In the genomic region with DNA sequence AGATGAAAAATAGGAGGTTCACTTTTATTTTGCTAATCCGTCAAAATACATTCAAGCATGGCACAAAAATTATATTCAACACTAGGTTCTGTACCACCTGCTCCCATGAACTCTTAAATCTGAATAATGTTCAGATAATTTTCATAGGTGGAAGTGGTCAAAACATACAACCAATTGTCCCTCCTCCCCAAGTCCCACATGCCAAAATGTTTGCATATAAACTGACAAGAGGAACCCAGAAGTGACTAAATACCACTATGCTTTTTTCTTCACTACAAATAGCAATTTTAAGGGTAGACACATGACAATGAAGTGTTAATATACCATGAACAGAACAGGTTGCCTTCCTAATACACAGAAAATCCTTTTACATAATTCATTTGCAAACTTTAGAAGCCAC, we compare ENCODE assay signal across 16 cellular contexts. TPM values are rescaled to one million over a fixed set of nuclear protein-coding genes. Genes with fewer than 3 reads are reported as not detected.
DNase-seq lines count a peak whose midpoint lies in the region; ATAC-seq and TF ChIP-seq lines count a peak whose summit lies in the region.
"Had no signal": no experiment of that assay in that cellular context is flagged by ENCODE, and none has a peak within 500 bp of the region (broad histone marks: within the 10 kb centered on the region; RNA-seq: fewer than 3 reads in every experiment).

No MANE protein-coding gene starts in this region.

- intact Hi-C loops in activated CD8-positive, alpha-beta T cell treated with anti-CD3 and anti-CD28 coated beads for 36 hours (cut with micrococcal nuclease): no loop called here
- intact Hi-C loops in PC-3 (cut with micrococcal nuclease): no loop called here

- H3K4me1 ChIP-seq in PC-3 (ENCODE audit: insufficient read depth, low read length): peaks cover 18% of the 10 kb centered on the region
- peaks cover 28% of the 10 kb centered on the region for H3K4me1 ChIP-seq in hepatocyte (ENCODE audit: insufficient read depth)
- peaks cover 14% of the 10 kb centered on the region for H3K4me1 ChIP-seq in smooth muscle cell (ENCODE audit: low read depth)
- H3K4me1 ChIP-seq in foreskin keratinocyte: peaks cover 9% of the 10 kb centered on the region

- no peak for DNase-seq in activated CD8-positive, alpha-beta T cell treated with anti-CD3 and anti-CD28 coated beads for 36 hours
- DNase-seq in activated CD8-positive, alpha-beta T cell treated with anti-CD3 and anti-CD28 coated beads, Interleukin-2, amount 10 ng/mL, durations not matched to agents 7 days and 5 days: no peak
- DNase-seq in PC-3 (no peak), hepatocyte (ENCODE audit: low spot score) (no peak), smooth muscle cell (lab: John Stamatoyannopoulos, UW; ENCODE audit: unreplicated experiment) (no peak), GDM1 (lab: John Stamatoyannopoulos, UW) (no peak), caudate nucleus (lab: John Stamatoyannopoulos, UW) (no peak), foreskin keratinocyte (no peak)
- DNase-seq: activated CD4-positive, alpha-beta memory T cell treated with anti-CD3 and anti-CD28 coated beads, Interleukin-2, amount 10 ng/mL, durations not matched to agents 7 days and 5 days; activated naive CD4-positive, alpha-beta T cell treated with anti-CD3 and anti-CD28 coated beads for 36 hours; DMS 273 treated with DMSO at 0.1 percent for 48 hours; heart left ventricle; IMR-90; NCI-H1105; T-helper 9 cell had no signal

- H4K20me1 ChIP-seq in PC-3 (ENCODE audit: low read length): peaks cover 51% of the 10 kb centered on the region
- H4K20me1 ChIP-seq in hepatocyte (ENCODE audit: insufficient read depth, poor library complexity, severe bottlenecking): peaks cover 54% of the 10 kb centered on the region
- peaks cover 64% of the 10 kb centered on the region for H4K20me1 ChIP-seq in smooth muscle cell (ENCODE audit: low read depth)

- H3K27me3 ChIP-seq in PC-3 (ENCODE audit: low read length) (no peaks in the 10 kb centered on the region), hepatocyte (no peaks in the 10 kb centered on the region), smooth muscle cell (ENCODE audit: low read depth) (no peaks in the 10 kb centered on the region), foreskin keratinocyte (no peaks in the 10 kb centered on the region)
- H3K27me3 ChIP-seq: heart left ventricle, suprapubic skin had no signal

- 94% methylated on average over 1 of the region's 1 CpG for WGBS in hepatocyte (ENCODE audit: low lambda C conversion rate, missing lambda C conversion rate)
- WGBS in smooth muscle cell (ENCODE audit: low lambda C conversion rate): 97% methylated on average over 1 of the region's 1 CpG

- no peak for ATAC-seq in activated CD8-positive, alpha-beta T cell treated with anti-CD3 and anti-CD28 coated beads for 36 hours
- no peak for ATAC-seq in activated CD8-positive, alpha-beta T cell treated with anti-CD3 and anti-CD28 coated beads, Interleukin-2, amount 10 ng/mL, durations not matched to agents 7 days and 5 days
- no peak for ATAC-seq in PC-3
- no peak for ATAC-seq in foreskin keratinocyte
- ATAC-seq: heart left ventricle had no signal

- H3K36me3 ChIP-seq in PC-3 (ENCODE audit: low read depth, low read length) (peaks cover 11% of the 10 kb centered on the region), hepatocyte (replicated peaks; ENCODE audit: insufficient read depth, low read depth) (no peaks in the 10 kb centered on the region), smooth muscle cell (ENCODE audit: low read depth) (no peaks in the 10 kb centered on the region)
- H3K36me3 ChIP-seq: suprapubic skin had no signal

- H3K4me2 ChIP-seq in PC-3 (ENCODE audit: low read length) (peak overlapping the region; percentile 98), hepatocyte (peak overlapping the region; percentile 87), smooth muscle cell (peak overlapping the region; percentile 99)

- H2AFZ ChIP-seq in PC-3 (ENCODE audit: low read length): no peak overlapping the region
- no peak overlapping the region for H2AFZ ChIP-seq in hepatocyte
- no peak overlapping the region for H2AFZ ChIP-seq in smooth muscle cell (ENCODE audit: low read depth)

- CTCF ChIA-PET in activated CD8-positive, alpha-beta T cell treated with anti-CD3 and anti-CD28 coated beads for 36 hours (lab: Charles Lee): interaction anchor here (0.7 to 21.2 kb wide), 4 partner anchors 9 to 121 kb away, joined by 3 to 540 read pairs (median 24); no protein-coding TSS in a partner anchor
- CTCF ChIA-PET in activated CD8-positive, alpha-beta T cell treated with anti-CD3 and anti-CD28 coated beads, Interleukin-2, amount 10 ng/mL, durations not matched to agents 7 days and 5 days (lab: Charles Lee): interaction anchor here (0.5 to 15.7 kb wide), 7 partner anchors 9 to 139 kb away, joined by 3 to 569 read pairs (median 7); partner anchors contain the start of gene PKD2L2
- CTCF ChIA-PET in PC-3 (lab: Charles Lee): no interaction called here

- no TSS peak for BruUV-seq in PC-3 (replicated peaks; lab: Mats Ljungman, UMichigan)

- H3K79me2 ChIP-seq in PC-3 (ENCODE audit: low read length) (peaks cover 58% of the 10 kb centered on the region), hepatocyte (peaks cover 57% of the 10 kb centered on the region), smooth muscle cell (ENCODE audit: low read depth) (peaks cover 40% of the 10 kb centered on the region)

- peaks cover 44% of the 10 kb centered on the region for H3K36me3 Mint-ChIP-seq in activated CD8-positive, alpha-beta T cell treated with anti-CD3 and anti-CD28 coated beads for 36 hours (ENCODE audit: low read depth)
- H3K36me3 Mint-ChIP-seq in activated CD8-positive, alpha-beta T cell treated with anti-CD3 and anti-CD28 coated beads, Interleukin-2, amount 10 ng/mL, durations not matched to agents 7 days and 5 days (ENCODE audit: low read depth): peaks cover 39% of the 10 kb centered on the region

- H3F3A ChIP-seq in PC-3 (ENCODE audit: low read length, unreplicated experiment) (no peaks in the 10 kb centered on the region), smooth muscle cell (ENCODE audit: low read depth) (peaks cover 8% of the 10 kb centered on the region)

- no peaks in the 10 kb centered on the region for H3K9me3 Mint-ChIP-seq in activated CD8-positive, alpha-beta T cell treated with anti-CD3 and anti-CD28 coated beads for 36 hours
- no peaks in the 10 kb centered on the region for H3K9me3 Mint-ChIP-seq in activated CD8-positive, alpha-beta T cell treated with anti-CD3 and anti-CD28 coated beads, Interleukin-2, amount 10 ng/mL, durations not matched to agents 7 days and 5 days (ENCODE audit: insufficient read depth)
- H3K9me3 Mint-ChIP-seq: activated CD4-positive, alpha-beta memory T cell treated with anti-CD3 and anti-CD28 coated beads, Interleukin-2, amount 10 ng/mL, durations not matched to agents 7 days and 5 days; activated naive CD4-positive, alpha-beta T cell treated with anti-CD3 and anti-CD28 coated beads for 36 hours had no signal

- peak overlapping the region; percentile 62 for H3K27ac Mint-ChIP-seq in activated CD8-positive, alpha-beta T cell treated with anti-CD3 and anti-CD28 coated beads for 36 hours
- no peak overlapping the region for H3K27ac Mint-ChIP-seq in activated CD8-positive, alpha-beta T cell treated with anti-CD3 and anti-CD28 coated beads, Interleukin-2, amount 10 ng/mL, durations not matched to agents 7 days and 5 days
- H3K27ac Mint-ChIP-seq: activated CD4-positive, alpha-beta memory T cell treated with anti-CD3 and anti-CD28 coated beads, Interleukin-2, amount 10 ng/mL, durations not matched to agents 7 days and 5 days had no signal

- H3K9me3 ChIP-seq in PC-3 (ENCODE audit: low read length): no peaks in the 10 kb centered on the region
- H3K9me3 ChIP-seq in hepatocyte (ENCODE audit: low read depth): no peaks in the 10 kb centered on the region
- H3K9me3 ChIP-seq in smooth muscle cell (replicated peaks; ENCODE audit: low read depth): no peaks in the 10 kb centered on the region
- H3K9me3 ChIP-seq: heart left ventricle, suprapubic skin had no signal

- H3K9me2 ChIP-seq in PC-3 (replicated peaks; ENCODE audit: low read length) (no peaks in the 10 kb centered on the region), hepatocyte (replicated peaks; ENCODE audit: insufficient read depth) (no peaks in the 10 kb centered on the region)

- H3K9ac ChIP-seq in PC-3 (ENCODE audit: low read length) (no peak overlapping the region), smooth muscle cell (ENCODE audit: low read depth) (no peak overlapping the region)

- H3K4me1 Mint-ChIP-seq in activated CD8-positive, alpha-beta T cell treated with anti-CD3 and anti-CD28 coated beads for 36 hours (ENCODE audit: low read depth): peaks cover 23% of the 10 kb centered on the region
- peaks cover 26% of the 10 kb centered on the region for H3K4me1 Mint-ChIP-seq in activated CD8-positive, alpha-beta T cell treated with anti-CD3 and anti-CD28 coated beads, Interleukin-2, amount 10 ng/mL, durations not matched to agents 7 days and 5 days (ENCODE audit: low read depth)

- TF ChIP-seq CTCF in activated CD8-positive, alpha-beta T cell treated with anti-CD3 and anti-CD28 coated beads for 36 hours (IDR thresholded peaks at IDR 0.05): no peak
- no peak for TF ChIP-seq CTCF in PC-3 (conservative IDR thresholded peaks at IDR 0.05; ENCODE audit: low read depth, low read length)
- TF ChIP-seq CTCF in hepatocyte (IDR thresholded peaks at IDR 0.05; ENCODE audit: poor library complexity): no peak
- TF ChIP-seq CTCF in smooth muscle cell (IDR thresholded peaks at IDR 0.05; ENCODE audit: borderline replicate concordance, insufficient read depth, poor library complexity, severe bottlenecking): no peak
- no peak for TF ChIP-seq CTCF in foreskin keratinocyte (conservative IDR thresholded peaks at IDR 0.05)

- no peaks in the 10 kb centered on the region for H3K27me3 Mint-ChIP-seq in activated CD8-positive, alpha-beta T cell treated with anti-CD3 and anti-CD28 coated beads for 36 hours
- no peaks in the 10 kb centered on the region for H3K27me3 Mint-ChIP-seq in activated CD8-positive, alpha-beta T cell treated with anti-CD3 and anti-CD28 coated beads, Interleukin-2, amount 10 ng/mL, durations not matched to agents 7 days and 5 days (ENCODE audit: low read depth)
- H3K27me3 Mint-ChIP-seq: activated CD4-positive, alpha-beta memory T cell treated with anti-CD3 and anti-CD28 coated beads, Interleukin-2, amount 10 ng/mL, durations not matched to agents 7 days and 5 days had no signal

- H3K27ac ChIP-seq in PC-3 (ENCODE audit: low read length) (no peak overlapping the region), hepatocyte (no peak overlapping the region), smooth muscle cell (ENCODE audit: low read depth) (no peak overlapping the region), caudate nucleus (ENCODE audit: low read depth, low read length) (no peak overlapping the region), foreskin keratinocyte (no peak overlapping the region)
- H3K27ac ChIP-seq: heart left ventricle, suprapubic skin had no signal

- H3K4me3 Mint-ChIP-seq in activated CD8-positive, alpha-beta T cell treated with anti-CD3 and anti-CD28 coated beads for 36 hours: peak overlapping the region; percentile 59
- no peak overlapping the region for H3K4me3 Mint-ChIP-seq in activated CD8-positive, alpha-beta T cell treated with anti-CD3 and anti-CD28 coated beads, Interleukin-2, amount 10 ng/mL, durations not matched to agents 7 days and 5 days
- H3K4me3 Mint-ChIP-seq: activated CD4-positive, alpha-beta memory T cell treated with anti-CD3 and anti-CD28 coated beads, Interleukin-2, amount 10 ng/mL, durations not matched to agents 7 days and 5 days had no signal

- POLR2A ChIA-PET in activated CD8-positive, alpha-beta T cell treated with anti-CD3 and anti-CD28 coated beads for 36 hours (lab: Charles Lee): interaction anchor here (0.6 kb wide), 1 partner anchor 51 kb away, joined by 4 read pairs; no protein-coding TSS in a partner anchor
- POLR2A ChIA-PET in activated CD8-positive, alpha-beta T cell treated with anti-CD3 and anti-CD28 coated beads, Interleukin-2, amount 10 ng/mL, durations not matched to agents 7 days and 5 days (lab: Charles Lee): no interaction called here
- POLR2A ChIA-PET in PC-3 (lab: Charles Lee; ENCODE audit: unreplicated experiment): interaction anchor here (0.7 kb wide), 1 partner anchor 147 kb away, joined by 7 read pairs; no protein-coding TSS in a partner anchor

- H3K4me3 ChIP-seq in PC-3 (ENCODE audit: low read length) (no peak overlapping the region), hepatocyte (peak overlapping the region; percentile 84), smooth muscle cell (peak overlapping the region; percentile 75)

RNA-seq across cellular contexts. Expression of gene HNRNPA0, which starts 3.7 kb away (rescaled TPM):
- 10 to 100 TPM; 32.8 to 33.1 TPM for total RNA-seq in activated CD8-positive, alpha-beta T cell treated with anti-CD3 and anti-CD28 coated beads for 36 hours
- total RNA-seq in activated CD8-positive, alpha-beta T cell treated with anti-CD3 and anti-CD28 coated beads, Interleukin-2, amount 10 ng/mL, durations not matched to agents 7 days and 5 days: 10 to 100 TPM; 31.3 to 34.0 TPM
- 13.0 and 14.9 TPM in 2 replicates for total RNA-seq in PC-3 (2014; rRNA removed)
- 25.9 and 30.8 TPM in 2 replicates for total RNA-seq in hepatocyte
- polyA plus RNA-seq in hepatocyte: 13.1 and 15.8 TPM in 2 replicates
- total RNA-seq in smooth muscle cell: 18.8 and 20.8 TPM in 2 replicates
- 11.5 and 14.4 TPM in 2 replicates for polyA plus RNA-seq in smooth muscle cell
- 18.0 and 21.7 TPM in 2 replicates for total RNA-seq in foreskin keratinocyte
- 28.2 and 30.0 TPM in 2 replicates for polyA plus RNA-seq in foreskin keratinocyte

RNA-seq across cellular contexts. Expression of gene KLHL3, which starts 14.5 kb away (rescaled TPM):
- 10 to 100 TPM in 1 of 2 experiments, 1 to 10 TPM in 1; 9.2 to 12.2 TPM for total RNA-seq in activated CD8-positive, alpha-beta T cell treated with anti-CD3 and anti-CD28 coated beads for 36 hours
- total RNA-seq in activated CD8-positive, alpha-beta T cell treated with anti-CD3 and anti-CD28 coated beads, Interleukin-2, amount 10 ng/mL, durations not matched to agents 7 days and 5 days: 10 to 100 TPM; 13.7 to 15.2 TPM
- total RNA-seq in PC-3 (2014; rRNA removed) (2.9 and 4.0 TPM in 2 replicates), hepatocyte (4.0 and 5.3 TPM in 2 replicates), smooth muscle cell (3.5 and 9.1 TPM in 2 replicates), foreskin keratinocyte (1.7 and 2.0 TPM in 2 replicates)
- polyA plus RNA-seq in hepatocyte (1.4 and 3.3 TPM in 2 replicates), smooth muscle cell (2.3 and 3.6 TPM in 2 replicates), foreskin keratinocyte (0.40 and 0.48 TPM in 2 replicates)
